20 cellular contexts compared by ENCODE assay signal in the genomic region with DNA sequence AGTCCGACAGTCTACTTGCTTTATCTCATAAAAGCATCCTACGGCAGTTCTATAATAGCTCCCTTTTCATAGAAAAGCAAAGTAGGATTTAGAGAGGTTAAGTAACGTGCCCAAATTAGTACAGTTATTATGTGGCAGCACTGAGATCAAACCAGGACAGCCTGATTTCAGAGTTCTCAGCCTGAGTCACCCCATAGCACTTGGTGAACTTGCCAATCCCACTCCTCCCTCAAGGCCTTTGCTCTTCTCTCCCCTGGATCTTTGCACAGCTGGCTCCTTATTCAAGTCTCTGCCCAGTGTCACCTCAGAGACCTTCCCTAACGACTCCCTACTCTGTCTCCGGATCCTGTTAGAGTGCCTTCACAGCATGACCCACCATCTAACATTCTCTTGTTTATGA.
"Had no signal": no experiment of that assay in that cellular context is flagged by ENCODE, and none has a peak within 500 bp of the region (broad histone marks: within the 10 kb centered on the region; RNA-seq: fewer than 3 reads in every experiment).

No MANE protein-coding gene starts in this region.

- H3K4me3 Mint-ChIP-seq: activated naive CD4-positive, alpha-beta T cell treated with anti-CD3 and anti-CD28 coated beads, Interleukin-2, amount 10 ng/mL, durations not matched to agents 7 days and 5 days; activated naive CD8-positive, alpha-beta T cell treated with anti-CD3 and anti-CD28 coated beads, Interleukin-2, amount 50 U/mL, for 24 hours; activated T-cell treated with anti-CD3 and anti-CD28 coated beads, Interleukin-2, amount 50 U/mL, for 4 hours; natural killer cell treated with Interleukin-12 subunit alpha and Interleukin-12 subunit beta and Interleukin-15 and Interleukin-18, amount 100 ng/mL, for 72 hours; stimulated activated naive CD8-positive, alpha-beta T cell treated with anti-CD3 and anti-CD28 coated beads, Interleukin-15, amount 100 ng/mL, for 72 hours; T-cell had no signal

- ATAC-seq: activated naive CD8-positive, alpha-beta T cell treated with anti-CD3 and anti-CD28 coated beads, Interleukin-2, amount 50 U/mL, for 24 hours; activated T-cell treated with anti-CD3 and anti-CD28 coated beads, Interleukin-2, amount 50 U/mL, for 4 hours; esophagus mucosa; left colon; natural killer cell treated with Interleukin-12 subunit alpha and Interleukin-12 subunit beta and Interleukin-15 and Interleukin-18, amount 100 ng/mL, for 72 hours; SK-N-SH treated with all-trans-retinoic acid at 6 μM for 48 hours; stimulated activated naive CD8-positive, alpha-beta T cell treated with anti-CD3 and anti-CD28 coated beads, Interleukin-15, amount 100 ng/mL, for 72 hours; T-cell had no signal

- H3K4me3 ChIP-seq: lung, smooth muscle cell had no signal

- H3K36me3 Mint-ChIP-seq: activated naive CD4-positive, alpha-beta T cell treated with anti-CD3 and anti-CD28 coated beads, Interleukin-2, amount 10 ng/mL, durations not matched to agents 7 days and 5 days; natural killer cell treated with Interleukin-12 subunit alpha and Interleukin-12 subunit beta and Interleukin-15 and Interleukin-18, amount 100 ng/mL, for 72 hours; T-cell had no signal

- H3K27me3 Mint-ChIP-seq: activated naive CD4-positive, alpha-beta T cell treated with anti-CD3 and anti-CD28 coated beads, Interleukin-2, amount 10 ng/mL, durations not matched to agents 7 days and 5 days; stimulated activated naive CD8-positive, alpha-beta T cell treated with anti-CD3 and anti-CD28 coated beads, Interleukin-15, amount 100 ng/mL, for 72 hours had no signal

- FAIRE-seq: islet of Langerhans had no signal

- H3K4me2 ChIP-seq: smooth muscle cell had no signal

- H3K27ac Mint-ChIP-seq: activated naive CD4-positive, alpha-beta T cell treated with anti-CD3 and anti-CD28 coated beads, Interleukin-2, amount 10 ng/mL, durations not matched to agents 7 days and 5 days; activated naive CD8-positive, alpha-beta T cell treated with anti-CD3 and anti-CD28 coated beads, Interleukin-2, amount 50 U/mL, for 24 hours; natural killer cell treated with Interleukin-12 subunit alpha and Interleukin-12 subunit beta and Interleukin-15 and Interleukin-18, amount 100 ng/mL, for 72 hours; stimulated activated naive CD8-positive, alpha-beta T cell treated with anti-CD3 and anti-CD28 coated beads, Interleukin-15, amount 100 ng/mL, for 72 hours; T-cell had no signal

- H3K9me3 Mint-ChIP-seq: activated naive CD4-positive, alpha-beta T cell treated with anti-CD3 and anti-CD28 coated beads, Interleukin-2, amount 10 ng/mL, durations not matched to agents 7 days and 5 days; activated naive CD8-positive, alpha-beta T cell treated with anti-CD3 and anti-CD28 coated beads, Interleukin-2, amount 50 U/mL, for 24 hours; activated T-cell treated with anti-CD3 and anti-CD28 coated beads, Interleukin-2, amount 50 U/mL, for 4 hours; natural killer cell treated with Interleukin-12 subunit alpha and Interleukin-12 subunit beta and Interleukin-15 and Interleukin-18, amount 100 ng/mL, for 72 hours; stimulated activated naive CD8-positive, alpha-beta T cell treated with anti-CD3 and anti-CD28 coated beads, Interleukin-15, amount 100 ng/mL, for 72 hours; T-cell had no signal

- H3K4me1 Mint-ChIP-seq: activated naive CD4-positive, alpha-beta T cell treated with anti-CD3 and anti-CD28 coated beads, Interleukin-2, amount 10 ng/mL, durations not matched to agents 7 days and 5 days; activated naive CD8-positive, alpha-beta T cell treated with anti-CD3 and anti-CD28 coated beads, Interleukin-2, amount 50 U/mL, for 24 hours; stimulated activated naive CD8-positive, alpha-beta T cell treated with anti-CD3 and anti-CD28 coated beads, Interleukin-15, amount 100 ng/mL, for 72 hours; T-cell had no signal

- DNase-seq: activated CD4-positive, alpha-beta T cell treated with anti-CD3 and anti-CD28 coated beads, Interleukin-2, amount 50 U/mL, for 1 hour; activated CD8-positive, alpha-beta memory T cell treated with anti-CD3 and anti-CD28 coated beads, Interleukin-2, amount 50 U/mL, for 4 hours; activated naive CD4-positive, alpha-beta T cell treated with anti-CD3 and anti-CD28 coated beads, Interleukin-2, amount 10 ng/mL, durations not matched to agents 7 days and 5 days; activated naive CD8-positive, alpha-beta T cell treated with anti-CD3 and anti-CD28 coated beads, Interleukin-2, amount 50 U/mL, for 24 hours; activated T-cell treated with anti-CD3 and anti-CD28 coated beads, Interleukin-2, amount 50 U/mL, for 4 hours; anterior cingulate cortex; effector CD4-positive, alpha-beta T cell; glutamatergic neuron; hippocampal formation; left colon; occipital lobe; stimulated activated CD4-positive, alpha-beta T cell treated with anti-CD3 and anti-CD28 coated beads, Interleukin-4, amount 100 ng/mL, for 1 hour; stimulated activated naive CD8-positive, alpha-beta T cell treated with anti-CD3 and anti-CD28 coated beads, Interleukin-15, amount 100 ng/mL, for 72 hours; T-cell had no signal
